In the genomic region with DNA sequence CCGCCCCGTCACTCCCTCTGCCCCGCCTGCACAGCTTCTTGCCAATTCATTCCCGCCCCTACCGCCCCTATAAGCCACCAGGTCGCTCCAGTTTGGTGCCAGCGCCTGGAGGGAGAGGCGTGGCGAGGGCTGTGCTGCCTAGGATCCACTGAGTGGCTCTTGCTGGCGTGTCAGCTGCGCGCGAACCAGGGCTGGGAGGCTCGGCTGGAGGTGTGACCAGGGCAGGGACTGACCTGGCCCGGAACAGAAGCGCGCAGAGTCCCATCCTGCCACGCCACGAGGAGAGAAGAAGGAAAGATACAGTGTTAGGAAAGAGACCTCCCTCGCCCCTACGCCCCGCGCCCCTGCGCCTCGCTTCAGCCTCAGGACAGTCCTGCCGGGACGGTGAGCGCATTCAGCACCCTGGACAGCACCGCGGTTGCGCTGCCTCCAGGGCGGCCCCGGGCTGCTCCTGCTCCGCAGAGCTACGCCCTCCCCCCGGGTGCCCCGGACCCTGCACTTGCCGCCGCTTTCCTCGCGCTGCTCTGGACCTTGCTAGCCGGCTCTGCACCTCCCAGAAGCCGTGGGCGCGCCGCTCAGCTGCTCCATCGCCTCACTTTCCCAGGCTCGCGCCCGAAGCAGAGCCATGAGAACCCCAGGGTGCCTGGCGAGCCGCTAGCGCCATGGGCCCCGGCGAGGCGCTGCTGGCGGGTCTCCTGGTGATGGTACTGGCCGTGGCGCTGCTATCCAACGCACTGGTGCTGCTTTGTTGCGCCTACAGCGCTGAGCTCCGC, we compare ENCODE assay signal across 9 cellular contexts. TPM values are rescaled to one million over a fixed set of nuclear protein-coding genes. Genes with fewer than 3 reads are reported as not detected.
DNase-seq lines count a peak whose midpoint lies in the region; ATAC-seq, FAIRE-seq and TF ChIP-seq lines count a peak whose summit lies in the region.
"Had no signal": no experiment of that assay in that cellular context is flagged by ENCODE, and none has a peak within 500 bp of the region (broad histone marks: within the 10 kb centered on the region; RNA-seq: fewer than 3 reads in every experiment).

A gene with protein sequence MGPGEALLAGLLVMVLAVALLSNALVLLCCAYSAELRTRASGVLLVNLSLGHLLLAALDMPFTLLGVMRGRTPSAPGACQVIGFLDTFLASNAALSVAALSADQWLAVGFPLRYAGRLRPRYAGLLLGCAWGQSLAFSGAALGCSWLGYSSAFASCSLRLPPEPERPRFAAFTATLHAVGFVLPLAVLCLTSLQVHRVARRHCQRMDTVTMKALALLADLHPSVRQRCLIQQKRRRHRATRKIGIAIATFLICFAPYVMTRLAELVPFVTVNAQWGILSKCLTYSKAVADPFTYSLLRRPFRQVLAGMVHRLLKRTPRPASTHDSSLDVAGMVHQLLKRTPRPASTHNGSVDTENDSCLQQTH (plus strand): TSS at position 72 of the 773 bp plus-strand sequence. CDS start 591 bp downstream, at position 663.

- no peaks in the 10 kb centered on the region for H3K36me3 Mint-ChIP-seq in nephron progenitor cell (ENCODE audit: low read depth)

- in situ Hi-C loops in SK-MEL-5 (cut with HindIII; ENCODE audit: low pct_unique_long_range_greater_than_20kb, low sequenced_read_pairs): no loop called here

- no peak for FAIRE-seq in GM19239 (lab: Jason Lieb, UNC)

- peak; percentile 81 for ATAC-seq in esophagus mucosa

- TF ChIP-seq CTCF in nephron progenitor cell (IDR thresholded peaks at IDR 0.05): no peak

- H3K27me3 Mint-ChIP-seq in nephron progenitor cell (ENCODE audit: low read depth, poor library complexity): peaks cover 94% of the 10 kb centered on the region

- DNase-seq in GM19239 (ENCODE audit: insufficient read length, low spot score): peak; percentile 54
- peak; percentile 16 for DNase-seq in SK-MEL-5 (ENCODE audit: low read depth, low spot score)
- DNase-seq in nephron progenitor cell: peak; percentile 99
- DNase-seq in putamen (ENCODE audit: low spot score): no peak
- DNase-seq in SHP77 (lab: John Stamatoyannopoulos, UW): no peak
- DNase-seq in NK-92 (lab: John Stamatoyannopoulos, UW; ENCODE audit: unreplicated experiment): no peak
- DNase-seq in occipital lobe (lab: John Stamatoyannopoulos, UW): no peak

- H3K4me1 Mint-ChIP-seq in nephron progenitor cell: no peaks in the 10 kb centered on the region

- no peak within 1 kb of the TSS for H3K27ac Mint-ChIP-seq in nephron progenitor cell
- H3K27ac Mint-ChIP-seq: dendritic cell treated with granulocyte-macrophage colony-stimulating factor and Interleukin-4, amounts not matched to agents 40 ng/mL and 50 ng/mL, for 4 days had no signal

- no peak within 1 kb of the TSS for H3K4me3 Mint-ChIP-seq in nephron progenitor cell
- H3K4me3 Mint-ChIP-seq: dendritic cell treated with granulocyte-macrophage colony-stimulating factor and Interleukin-4, amounts not matched to agents 40 ng/mL and 50 ng/mL, for 4 days had no signal

- no peaks in the 10 kb centered on the region for H3K9me3 Mint-ChIP-seq in nephron progenitor cell
- H3K9me3 Mint-ChIP-seq: dendritic cell treated with granulocyte-macrophage colony-stimulating factor and Interleukin-4, amounts not matched to agents 40 ng/mL and 50 ng/mL, for 4 days had no signal

RNA-seq across cellular contexts. Expression of the gene that starts here (rescaled TPM):
- total RNA-seq in SK-MEL-5 (2014; rRNA removed; shearing (Covaris generic)): not detected in 2 replicates
- polyA plus RNA-seq in SK-MEL-5 (2015; cell fraction: cytosol; rRNA removed): not detected in 2 replicates
- not detected in 2 replicates for polyA plus RNA-seq in SK-MEL-5 (2015; cell fraction: nucleus; rRNA removed)
- 6.4 TPM for total RNA-seq in esophagus mucosa
- total RNA-seq in occipital lobe: not detected

Comparison
In these comparisons a context has a peak if more than half of its experiments do, and no peak if none do; other contexts are left out.
1. Peak in DNase-seq in SK-MEL-5; RNA of the gene not detected or under 1 TPM.
2. DNase-seq: peak in GM19239 (single experiment) and nephron progenitor cell (single experiment); none in putamen (single experiment), SHP77 (0 of 2), NK-92 (single experiment) and occipital lobe (single experiment).